ENCODE assay signal across 1 cellular context in genomic region chr16:17412221-17412620, GRCh38.
TF ChIP-seq lines count a peak whose summit lies in the region.

No MANE protein-coding gene starts in this region.

TF ChIP-seq in SK-N-SH, 30 proteins besides CTCF, POLR2A, EP300 and RAD21 (continued from another document):
- TF ChIP-seq ZBTB33 (IDR thresholded peaks at IDR 0.05; ENCODE audit: borderline replicate concordance, low read depth) (no peak), EZH2phosphoT487 (IDR thresholded peaks at IDR 0.05; ENCODE audit: borderline replicate concordance, low read depth) (no peak), NFIC (IDR thresholded peaks at IDR 0.05; ENCODE audit: borderline replicate concordance) (no peak), NRF1 (IDR thresholded peaks at IDR 0.05; ENCODE audit: low read depth, low read length) (no peak), RXRA (IDR thresholded peaks at IDR 0.05; ENCODE audit: borderline replicate concordance, low read depth) (no peak), MAX (IDR thresholded peaks at IDR 0.05; ENCODE audit: low read depth) (no peak), JUND (IDR thresholded peaks at IDR 0.05) (no peak), FOSL2 (IDR thresholded peaks at IDR 0.05; ENCODE audit: borderline replicate concordance, low read depth) (no peak), TEAD4 (IDR thresholded peaks at IDR 0.05; ENCODE audit: borderline replicate concordance, insufficient read depth) (no peak), CHD2 (IDR thresholded peaks at IDR 0.05; ENCODE audit: low read length, partially characterized antibody) (no peak), RFX5 (IDR thresholded peaks at IDR 0.05; ENCODE audit: low read length) (no peak), MEF2A (IDR thresholded peaks at IDR 0.05; ENCODE audit: borderline replicate concordance, low read depth) (no peak)
- TF ChIP-seq, protein P1, sequence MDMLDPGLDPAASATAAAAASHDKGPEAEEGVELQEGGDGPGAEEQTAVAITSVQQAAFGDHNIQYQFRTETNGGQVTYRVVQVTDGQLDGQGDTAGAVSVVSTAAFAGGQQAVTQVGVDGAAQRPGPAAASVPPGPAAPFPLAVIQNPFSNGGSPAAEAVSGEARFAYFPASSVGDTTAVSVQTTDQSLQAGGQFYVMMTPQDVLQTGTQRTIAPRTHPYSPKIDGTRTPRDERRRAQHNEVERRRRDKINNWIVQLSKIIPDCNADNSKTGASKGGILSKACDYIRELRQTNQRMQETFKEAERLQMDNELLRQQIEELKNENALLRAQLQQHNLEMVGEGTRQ (IDR thresholded peaks at IDR 0.05; ENCODE audit: borderline replicate concordance, low read depth, low read length) = no peak
- TF ChIP-seq, protein P2, sequence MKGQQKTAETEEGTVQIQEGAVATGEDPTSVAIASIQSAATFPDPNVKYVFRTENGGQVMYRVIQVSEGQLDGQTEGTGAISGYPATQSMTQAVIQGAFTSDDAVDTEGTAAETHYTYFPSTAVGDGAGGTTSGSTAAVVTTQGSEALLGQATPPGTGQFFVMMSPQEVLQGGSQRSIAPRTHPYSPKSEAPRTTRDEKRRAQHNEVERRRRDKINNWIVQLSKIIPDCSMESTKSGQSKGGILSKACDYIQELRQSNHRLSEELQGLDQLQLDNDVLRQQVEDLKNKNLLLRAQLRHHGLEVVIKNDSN (IDR thresholded peaks at IDR 0.05; ENCODE audit: borderline replicate concordance, low read depth) = no peak
